Comparison of ENCODE assay signal across 6 cellular contexts in the genomic region with DNA sequence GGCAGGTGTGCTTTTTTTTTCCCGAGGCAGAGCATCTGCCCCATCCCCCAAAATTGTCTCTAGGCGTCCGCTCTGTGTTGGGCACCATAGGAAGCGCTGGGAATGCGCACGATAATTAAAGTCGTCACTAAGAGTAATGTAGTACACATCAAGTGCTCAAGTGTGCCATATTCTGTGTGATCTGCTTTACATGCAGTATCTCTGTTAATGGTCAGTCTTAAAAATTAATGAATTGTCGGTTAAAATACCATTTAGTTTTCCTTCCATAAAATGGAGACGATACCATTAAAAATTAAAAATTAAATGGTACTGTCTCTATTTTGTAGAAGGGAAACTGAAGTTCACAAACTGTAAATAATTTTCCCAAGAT. TPM values are rescaled to one million over a fixed set of nuclear protein-coding genes. Genes with fewer than 3 reads are reported as not detected.
A peak's percentile ranks its signal among the peaks of the same experiment; 100 is the strongest.
DNase-seq lines count a peak whose midpoint lies in the region; ATAC-seq and TF ChIP-seq lines count a peak whose summit lies in the region.

No MANE protein-coding gene starts in this region.

- DNase-seq in NCI-H510A treated with DMSO at 0.1 percent for 48 hours (lab: John Stamatoyannopoulos, UW) = peak; percentile 72
- no peak for DNase-seq in left ventricle myocardium inferior
- no peak for DNase-seq in upper lobe of right lung
- no peak for DNase-seq in activated CD4-positive, CD25-positive, alpha-beta regulatory T cell treated with anti-CD3 and anti-CD28 coated beads, Interleukin-2, amount 50 U/mL, for 72 hours
- no peak for DNase-seq in hepatic stellate cell (ENCODE audit: low spot score)

- H3K4me1 ChIP-seq in left ventricle myocardium inferior = peaks cover 53% of the 10 kb centered on the region
- H3K4me1 ChIP-seq in upper lobe of right lung = peaks cover 25% of the 10 kb centered on the region

- H3K36me3 ChIP-seq in left ventricle myocardium inferior = peaks cover 14% of the 10 kb centered on the region
- H3K36me3 ChIP-seq in upper lobe of right lung = peaks cover 14% of the 10 kb centered on the region

- no peaks in the 10 kb centered on the region for H3K9me3 ChIP-seq in left ventricle myocardium inferior (replicated peaks)
- no peaks in the 10 kb centered on the region for H3K9me3 ChIP-seq in upper lobe of right lung

- no peaks in the 10 kb centered on the region for H3K27me3 ChIP-seq in left ventricle myocardium inferior (ENCODE audit: low read depth)
- H3K27me3 ChIP-seq in upper lobe of right lung = no peaks in the 10 kb centered on the region

- intact Hi-C loops in left ventricle myocardium inferior (cut with micrococcal nuclease) (no loop called here), upper lobe of right lung (cut with DNase I) (no loop called here)

- ATAC-seq in GM21619 (IDR thresholded peaks at IDR 0.05; ENCODE audit: unreplicated experiment) (peak; percentile 19), upper lobe of right lung (peak; percentile 22)

- TF ChIP-seq CTCF in left ventricle myocardium inferior (IDR thresholded peaks at IDR 0.05; ENCODE audit: borderline replicate concordance) (no peak), upper lobe of right lung (IDR thresholded peaks at IDR 0.05) (no peak)

- peak overlapping the region; percentile 92 for H3K27ac ChIP-seq in left ventricle myocardium inferior (replicated peaks)
- H3K27ac ChIP-seq in upper lobe of right lung = peak overlapping the region; percentile 94

- H3K4me3 ChIP-seq in left ventricle myocardium inferior = peak overlapping the region; percentile 98
- peak overlapping the region; percentile 80 for H3K4me3 ChIP-seq in upper lobe of right lung

RNA-seq across cellular contexts. Expression of gene CCT8, which starts 0.5 kb away (rescaled TPM):
- 104 TPM for total RNA-seq in left ventricle myocardium inferior
- 111 TPM for total RNA-seq in upper lobe of right lung

RNA-seq across cellular contexts. Expression of gene USP16, which starts 49.5 kb away (rescaled TPM):
- 33.7 TPM for total RNA-seq in left ventricle myocardium inferior
- total RNA-seq in upper lobe of right lung = 32.7 TPM

RNA-seq across cellular contexts. Expression of gene RWDD2B, which starts 54.8 kb away (rescaled TPM):
- total RNA-seq in left ventricle myocardium inferior (14.3 TPM), upper lobe of right lung (14.5 TPM)

RNA-seq across cellular contexts. Expression of gene MAP3K7CL, which starts 56.5 kb away (rescaled TPM):
- total RNA-seq in left ventricle myocardium inferior (2.1 TPM), upper lobe of right lung (7.6 TPM)
